ENCODE assay signal across 19 cellular contexts in the genomic region with DNA sequence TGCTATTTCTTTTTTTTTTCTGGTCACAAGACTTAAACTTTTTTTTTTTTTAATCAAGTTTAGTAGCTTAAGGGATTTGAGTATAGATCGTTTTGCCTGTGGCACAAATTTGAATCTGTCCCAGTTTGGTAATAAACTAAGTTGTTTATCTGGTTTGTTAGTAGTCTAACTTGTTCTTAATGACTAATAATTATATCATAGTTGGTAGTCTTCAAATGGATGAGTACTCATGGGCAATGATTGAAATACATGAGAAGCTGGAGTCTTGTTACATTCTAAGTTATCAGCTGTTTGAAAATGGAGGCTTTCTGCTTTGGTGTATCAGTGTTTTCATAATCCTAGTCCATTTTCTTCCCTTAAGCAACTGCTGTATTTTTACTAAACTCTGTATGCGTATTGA.
"Had no signal": no experiment of that assay in that cellular context is flagged by ENCODE, and none has a peak within 500 bp of the region (broad histone marks: within the 10 kb centered on the region; RNA-seq: fewer than 3 reads in every experiment).

No MANE protein-coding gene starts in this region.

- H3K4me3 ChIP-seq: colonic mucosa, gastrocnemius medialis, heart left ventricle, lung, sigmoid colon, tibial artery, vagina had no signal

- H3K4me3 Mint-ChIP-seq: activated CD8-positive, alpha-beta T cell treated with anti-CD3 and anti-CD28 coated beads for 36 hours; activated T-cell treated with anti-CD3 and anti-CD28 coated beads, Interleukin-2, amount 50 U/mL, for 4 hours; stimulated activated memory B cell treated with anti-CD40 and anti-IgM and Interleukin-4, amounts not matched to agents 10 μg/mL and 1 μg/mL and 100 μg/mL, for 72 hours; WTC11 had no signal

- DNase-seq: activated CD4-positive, alpha-beta T cell treated with anti-CD3 and anti-CD28 coated beads for 4 hours; activated CD8-positive, alpha-beta T cell treated with anti-CD3 and anti-CD28 coated beads for 36 hours; activated gamma-delta T cell; activated T-cell treated with anti-CD3 and anti-CD28 coated beads, Interleukin-2, amount 50 U/mL, for 4 hours; central memory CD4-positive, alpha-beta T cell; colonic mucosa; gastrocnemius medialis; heart left ventricle; midbrain; sigmoid colon; stimulated activated CD4-positive, alpha-beta T cell treated with anti-CD3 and anti-CD28 coated beads, Interleukin-12 subunit alpha, Interleukin-12 subunit beta, amount 100 ng/mL, for 4 hours; stimulated activated CD4-positive, alpha-beta T cell treated with anti-CD3 and anti-CD28 coated beads, Interleukin-2, amount 100 ng/mL, for 24 hours; T-helper 2 cell; tibial artery had no signal

- H3K27ac ChIP-seq: colonic mucosa, gastrocnemius medialis, heart left ventricle, sigmoid colon, tibial artery, vagina had no signal

- H3K4me1 ChIP-seq: colonic mucosa had no signal

- H3K4me1 Mint-ChIP-seq: WTC11 had no signal

- H3K9me3 Mint-ChIP-seq: activated CD8-positive, alpha-beta T cell treated with anti-CD3 and anti-CD28 coated beads for 36 hours; activated naive CD4-positive, alpha-beta T cell treated with anti-CD3 and anti-CD28 coated beads, Interleukin-2, amount 50 U/mL, for 72 hours; activated T-cell treated with anti-CD3 and anti-CD28 coated beads, Interleukin-2, amount 50 U/mL, for 4 hours; stimulated activated memory B cell treated with anti-CD40 and anti-IgM and Interleukin-4, amounts not matched to agents 10 μg/mL and 1 μg/mL and 100 μg/mL, for 72 hours; WTC11 had no signal

- H3K27me3 ChIP-seq: colonic mucosa, gastrocnemius medialis, heart left ventricle, sigmoid colon, tibial artery, vagina had no signal

- ATAC-seq: activated CD8-positive, alpha-beta T cell treated with anti-CD3 and anti-CD28 coated beads for 36 hours; activated naive CD4-positive, alpha-beta T cell treated with anti-CD3 and anti-CD28 coated beads, Interleukin-2, amount 50 U/mL, for 72 hours; activated T-cell treated with anti-CD3 and anti-CD28 coated beads, Interleukin-2, amount 50 U/mL, for 4 hours; gastrocnemius medialis; heart left ventricle; stimulated activated memory B cell treated with anti-CD40 and anti-IgM and Interleukin-4, amounts not matched to agents 10 μg/mL and 1 μg/mL and 100 μg/mL, for 72 hours; WTC11 had no signal

- H3K9me3 ChIP-seq: colonic mucosa, gastrocnemius medialis, heart left ventricle, sigmoid colon, tibial artery, vagina had no signal

- H3K27ac Mint-ChIP-seq: activated CD8-positive, alpha-beta T cell treated with anti-CD3 and anti-CD28 coated beads for 36 hours; activated naive CD4-positive, alpha-beta T cell treated with anti-CD3 and anti-CD28 coated beads, Interleukin-2, amount 50 U/mL, for 72 hours; stimulated activated memory B cell treated with anti-CD40 and anti-IgM and Interleukin-4, amounts not matched to agents 10 μg/mL and 1 μg/mL and 100 μg/mL, for 72 hours; WTC11 had no signal

- H3K27me3 Mint-ChIP-seq: activated CD8-positive, alpha-beta T cell treated with anti-CD3 and anti-CD28 coated beads for 36 hours; stimulated activated memory B cell treated with anti-CD40 and anti-IgM and Interleukin-4, amounts not matched to agents 10 μg/mL and 1 μg/mL and 100 μg/mL, for 72 hours had no signal
